Comparison of ENCODE assay signal across 16 cellular contexts in genomic region chr6:107444277-107444676, GRCh38. TPM values are rescaled to one million over a fixed set of nuclear protein-coding genes. Genes with fewer than 3 reads are reported as not detected.
DNase-seq lines count a peak whose midpoint lies in the region; TF ChIP-seq lines count a peak whose summit lies in the region.
"Had no signal": no experiment of that assay in that cellular context is flagged by ENCODE, and none has a peak within 500 bp of the region (broad histone marks: within the 10 kb centered on the region; RNA-seq: fewer than 3 reads in every experiment).

No MANE protein-coding gene starts in this region.

- H3K27ac ChIP-seq in osteoblast (ENCODE audit: low read depth, low read length) (peak overlapping the region; percentile 79), testis (no peak overlapping the region)

- H3K9me3 ChIP-seq in osteoblast (ENCODE audit: low read depth, low read length) (peaks cover 9% of the 10 kb centered on the region), testis (no peaks in the 10 kb centered on the region)

- H3K4me1 Mint-ChIP-seq in mesothelial cell of epicardium = peaks cover 7% of the 10 kb centered on the region
- H3K4me1 Mint-ChIP-seq: CD14-positive monocyte, GM23338 had no signal

- H3K4me2 ChIP-seq in osteoblast (ENCODE audit: insufficient read depth, low read length) = peak overlapping the region; percentile 65
- H3K4me2 ChIP-seq: GM23338 had no signal

- H3K27me3 Mint-ChIP-seq in mesothelial cell of epicardium (ENCODE audit: low read depth) = no peaks in the 10 kb centered on the region

- H3K27me3 ChIP-seq in osteoblast (ENCODE audit: insufficient read depth, low read length) (no peaks in the 10 kb centered on the region), testis (no peaks in the 10 kb centered on the region)

- POLR2A ChIA-PET in AG04449 (lab: Yijun Ruan, JAX) = interaction anchor here (1.2 kb wide), 1 partner anchor 15 kb away, joined by 9 read pairs; the partner anchor contains the start of gene PDSS2

- no peak for TF ChIP-seq CTCF in AG04449 (IDR thresholded peaks at IDR 0.05; ENCODE audit: insufficient read depth, low read length, missing control alignments)
- no peak for TF ChIP-seq CTCF in osteoblast (IDR thresholded peaks at IDR 0.05; ENCODE audit: extremely low read depth, low read depth, low read length)
- TF ChIP-seq CTCF in mesothelial cell of epicardium (IDR thresholded peaks at IDR 0.05; ENCODE audit: unreplicated experiment) = no peak
- no peak for TF ChIP-seq CTCF in testis (IDR thresholded peaks at IDR 0.05)

- H3K36me3 ChIP-seq in osteoblast (ENCODE audit: insufficient read depth, low read length) = no peaks in the 10 kb centered on the region
- no peaks in the 10 kb centered on the region for H3K36me3 ChIP-seq in testis (ENCODE audit: low read depth, missing control alignments)

- CTCF ChIA-PET in AG04449 (lab: Yijun Ruan, JAX) = interaction anchor here (1.1 to 2.0 kb wide), 3 partner anchors 10 to 15 kb away, joined by 3 to 8 read pairs (median 5); partner anchors contain the start of gene PDSS2

- H2AFZ ChIP-seq in osteoblast (ENCODE audit: low read length) = peak overlapping the region; percentile 10
- H2AFZ ChIP-seq: GM23338 had no signal

- 78 to 82% methylated on average over 1 of the region's 1 CpG for WGBS in testis, 2 donors

- peaks cover 28% of the 10 kb centered on the region for H3K36me3 Mint-ChIP-seq in mesothelial cell of epicardium

- H3K4me3 ChIP-seq in AG04449 (ENCODE audit: low read depth, low read length) (no peak overlapping the region), osteoblast (ENCODE audit: insufficient read depth, low read length) (peak overlapping the region; percentile 22), testis (no peak overlapping the region)
- H3K4me3 ChIP-seq: GM23338 had no signal

- DNase-seq in AG04449 (ENCODE audit: low read depth, low spot score) = peak; percentile 29
- DNase-seq in ELR (ENCODE audit: low read depth) = peak; percentile 39
- peak; percentile 14 for DNase-seq in M059J (ENCODE audit: low read depth)
- no peak for DNase-seq in osteoblast (ENCODE audit: insufficient read length, low spot score, missing footprints)
- DNase-seq in mesothelial cell of epicardium (ENCODE audit: low spot score in 2 of 2, unreplicated experiment in 2 of 2) = no peak
- DNase-seq in activated CD8-positive, alpha-beta memory T cell treated with anti-CD3 and anti-CD28 coated beads for 24 hours = no peak
- no peak for DNase-seq in DMS 273 treated with DMSO at 0.1 percent for 48 hours (lab: John Stamatoyannopoulos, UW)
- no peak for DNase-seq in testis
- DNase-seq: CD8-positive, alpha-beta T cell; COR-L47; DMS53; H7 had no signal

- H3K4me1 ChIP-seq in osteoblast (ENCODE audit: insufficient read depth, low read length) (peaks cover 21% of the 10 kb centered on the region), testis (no peaks in the 10 kb centered on the region)

- intact Hi-C loops in testis (cut with DNase I; ENCODE audit: low total_unique reads) = no loop called here

- H4K20me1 ChIP-seq in osteoblast (ENCODE audit: insufficient read depth, low read length) = no peaks in the 10 kb centered on the region

- no peak overlapping the region for H3K27ac Mint-ChIP-seq in mesothelial cell of epicardium
- H3K27ac Mint-ChIP-seq: CD14-positive monocyte; CD8-positive, alpha-beta T cell; GM23338 had no signal

- TF ChIP-seq POLR2A in testis (IDR thresholded peaks at IDR 0.05) = no peak

- H3K9me3 Mint-ChIP-seq in mesothelial cell of epicardium = peaks cover 24% of the 10 kb centered on the region

- H3K4me3 Mint-ChIP-seq in mesothelial cell of epicardium = no peak overlapping the region
- H3K4me3 Mint-ChIP-seq: CD14-positive monocyte; CD8-positive, alpha-beta T cell; GM23338 had no signal

- H3K79me2 ChIP-seq in osteoblast (ENCODE audit: insufficient read depth, low read length) = peaks cover 33% of the 10 kb centered on the region

RNA-seq across cellular contexts. Expression of gene PDSS2, which starts 15.1 kb away (rescaled TPM):
- 17.2 and 18.9 TPM in 2 replicates for total RNA-seq in M059J (2014; rRNA removed; shearing (Covaris generic))
- 12.3 and 13.0 TPM in 2 replicates for total RNA-seq in osteoblast
- 10.7 to 13.2 TPM (median 13.0 TPM) in 3 replicates for total RNA-seq in mesothelial cell of epicardium
- 10 to 100 TPM; 17.0 to 19.4 TPM for total RNA-seq in testis
- 15.1 TPM for polyA plus RNA-seq in testis (ENCODE audit: insufficient read depth, low read depth, low replicate concordance)

RNA-seq across cellular contexts. Expression of gene SOBP, which starts 45.6 kb away (rescaled TPM):
- total RNA-seq in M059J (2014; rRNA removed; shearing (Covaris generic)) = 1.6 and 2.7 TPM in 2 replicates
- total RNA-seq in osteoblast (3.6 and 12.1 TPM in 2 replicates), mesothelial cell of epicardium (7.6 to 8.8 TPM (median 7.6 TPM) in 3 replicates), testis (10 to 100 TPM; 17.2 to 27.2 TPM)
- 13.9 TPM for polyA plus RNA-seq in testis (ENCODE audit: insufficient read depth, low read depth, low replicate concordance)
- total RNA-seq: A172 had no signal
- polyA plus RNA-seq: BJ, CD14-positive monocyte had no signal

Comparison
In these comparisons a context has a peak if more than half of its experiments do, and no peak if none do; other contexts are left out.
1. DNase-seq: peak in AG04449 (single experiment), ELR (single experiment) and M059J (single experiment); none in osteoblast (single experiment), mesothelial cell of epicardium (0 of 2), activated CD8-positive, alpha-beta memory T cell treated with anti-CD3 and anti-CD28 coated beads for 24 hours (single experiment), DMS 273 treated with DMSO at 0.1 percent for 48 hours (single experiment) and testis (single experiment).